Comparison of ENCODE assay signal across 1 cellular context in the genomic region with DNA sequence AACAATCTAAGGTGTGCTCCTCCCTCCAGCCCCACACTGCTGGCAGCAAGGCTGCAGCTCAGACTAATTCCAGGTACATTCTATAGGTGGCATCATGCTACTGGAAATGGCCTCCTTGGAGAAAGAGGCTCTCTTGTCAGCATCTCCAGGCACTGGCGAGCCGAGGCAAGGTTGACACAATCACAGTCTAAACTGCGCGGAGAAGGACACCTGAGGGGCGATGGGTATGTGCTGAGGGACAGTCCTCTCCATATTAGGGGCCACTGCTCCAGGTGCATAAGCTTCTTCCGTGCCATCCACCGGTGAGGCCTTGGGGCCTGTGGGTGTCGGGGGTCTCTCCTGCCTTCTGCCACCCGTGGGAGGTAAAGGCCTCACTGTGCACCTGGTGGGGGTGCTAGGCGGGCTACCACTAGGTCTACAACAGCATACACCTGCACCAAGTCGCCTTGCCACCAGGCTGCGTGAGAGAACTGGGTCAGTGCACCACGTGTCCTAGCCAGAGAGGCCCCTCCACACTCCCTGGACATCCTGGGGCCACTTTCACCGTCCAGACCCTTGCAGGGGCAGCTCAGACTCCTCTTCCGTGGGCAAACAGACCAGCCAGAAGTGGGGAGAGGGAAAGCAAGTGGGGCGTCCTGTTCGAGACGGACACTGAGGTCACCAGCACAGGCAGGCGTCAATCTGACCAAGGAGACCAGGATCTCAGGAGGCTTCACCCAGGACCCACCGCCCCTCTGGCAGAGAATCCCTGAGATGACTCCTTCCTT.
TF ChIP-seq lines count a peak whose summit lies in the region.

No MANE protein-coding gene starts in this region.

TF ChIP-seq in SK-N-SH treated with all-trans-retinoic acid at 6 μM for 48 hours, 23 proteins besides CTCF, POLR2A, EP300 and RAD21 (continued from another document):
- TF ChIP-seq, protein P1, sequence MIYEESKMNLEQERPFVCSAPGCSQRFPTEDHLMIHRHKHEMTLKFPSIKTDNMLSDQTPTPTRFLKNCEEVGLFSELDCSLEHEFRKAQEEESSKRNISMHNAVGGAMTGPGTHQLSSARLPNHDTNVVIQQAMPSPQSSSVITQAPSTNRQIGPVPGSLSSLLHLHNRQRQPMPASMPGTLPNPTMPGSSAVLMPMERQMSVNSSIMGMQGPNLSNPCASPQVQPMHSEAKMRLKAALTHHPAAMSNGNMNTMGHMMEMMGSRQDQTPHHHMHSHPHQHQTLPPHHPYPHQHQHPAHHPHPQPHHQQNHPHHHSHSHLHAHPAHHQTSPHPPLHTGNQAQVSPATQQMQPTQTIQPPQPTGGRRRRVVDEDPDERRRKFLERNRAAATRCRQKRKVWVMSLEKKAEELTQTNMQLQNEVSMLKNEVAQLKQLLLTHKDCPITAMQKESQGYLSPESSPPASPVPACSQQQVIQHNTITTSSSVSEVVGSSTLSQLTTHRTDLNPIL (CRISPR knock-in tag; IDR thresholded peaks at IDR 0.05; ENCODE audit: low read depth), result no peak
- TF ChIP-seq, protein P2, sequence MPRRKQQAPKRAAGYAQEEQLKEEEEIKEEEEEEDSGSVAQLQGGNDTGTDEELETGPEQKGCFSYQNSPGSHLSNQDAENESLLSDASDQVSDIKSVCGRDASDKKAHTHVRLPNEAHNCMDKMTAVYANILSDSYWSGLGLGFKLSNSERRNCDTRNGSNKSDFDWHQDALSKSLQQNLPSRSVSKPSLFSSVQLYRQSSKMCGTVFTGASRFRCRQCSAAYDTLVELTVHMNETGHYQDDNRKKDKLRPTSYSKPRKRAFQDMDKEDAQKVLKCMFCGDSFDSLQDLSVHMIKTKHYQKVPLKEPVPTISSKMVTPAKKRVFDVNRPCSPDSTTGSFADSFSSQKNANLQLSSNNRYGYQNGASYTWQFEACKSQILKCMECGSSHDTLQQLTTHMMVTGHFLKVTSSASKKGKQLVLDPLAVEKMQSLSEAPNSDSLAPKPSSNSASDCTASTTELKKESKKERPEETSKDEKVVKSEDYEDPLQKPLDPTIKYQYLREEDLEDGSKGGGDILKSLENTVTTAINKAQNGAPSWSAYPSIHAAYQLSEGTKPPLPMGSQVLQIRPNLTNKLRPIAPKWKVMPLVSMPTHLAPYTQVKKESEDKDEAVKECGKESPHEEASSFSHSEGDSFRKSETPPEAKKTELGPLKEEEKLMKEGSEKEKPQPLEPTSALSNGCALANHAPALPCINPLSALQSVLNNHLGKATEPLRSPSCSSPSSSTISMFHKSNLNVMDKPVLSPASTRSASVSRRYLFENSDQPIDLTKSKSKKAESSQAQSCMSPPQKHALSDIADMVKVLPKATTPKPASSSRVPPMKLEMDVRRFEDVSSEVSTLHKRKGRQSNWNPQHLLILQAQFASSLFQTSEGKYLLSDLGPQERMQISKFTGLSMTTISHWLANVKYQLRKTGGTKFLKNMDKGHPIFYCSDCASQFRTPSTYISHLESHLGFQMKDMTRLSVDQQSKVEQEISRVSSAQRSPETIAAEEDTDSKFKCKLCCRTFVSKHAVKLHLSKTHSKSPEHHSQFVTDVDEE (CRISPR knock-in tag; IDR thresholded peaks at IDR 0.05), result no peak
- TF ChIP-seq OSR1 (CRISPR knock-in tag; IDR thresholded peaks at IDR 0.05) (no peak), GLIS3 (CRISPR knock-in tag; IDR thresholded peaks at IDR 0.05) (no peak)
